ENCODE assay signal across 8 cellular contexts in genomic region chr3:42591811-42592210, GRCh38. TPM values are rescaled to one million over a fixed set of nuclear protein-coding genes. Genes with fewer than 3 reads are reported as not detected.
A peak's percentile ranks its signal among the peaks of the same experiment; 100 is the strongest.
DNase-seq lines count a peak whose midpoint lies in the region; ATAC-seq, FAIRE-seq and TF ChIP-seq lines count a peak whose summit lies in the region.

No MANE protein-coding gene starts in this region.

- TF ChIP-seq CTCF in A549 (IDR thresholded peaks at IDR 0.05): no peak
- no peak for TF ChIP-seq CTCF in HFFc6 (IDR thresholded peaks at IDR 0.05)
- no peak for TF ChIP-seq CTCF in MCF 10A (IDR thresholded peaks at IDR 0.05; ENCODE audit: unreplicated experiment)

- ATAC-seq in A549 (no peak), HG03565 (IDR thresholded peaks at IDR 0.05; ENCODE audit: unreplicated experiment) (no peak)

- peak overlapping the region; percentile 89; the same call in 1 of the 3 replicates for H3K4me3 ChIP-seq in A549
- H3K4me3 ChIP-seq in mesendoderm (ENCODE audit: low read length): peak overlapping the region; percentile 59

- H3K36me3 Mint-ChIP-seq in HFFc6 (ENCODE audit: low read depth) (peaks cover 12% of the 10 kb centered on the region), MCF 10A (ENCODE audit: insufficient read depth, unreplicated experiment) (peaks cover 34% of the 10 kb centered on the region)

- no peak for FAIRE-seq in A549 (lab: Jason Lieb, UNC)

- H3K4ac ChIP-seq in mesendoderm (ENCODE audit: low read depth, low read length): no peak overlapping the region

- peaks cover 33% of the 10 kb centered on the region for H3K4me1 Mint-ChIP-seq in HFFc6 (ENCODE audit: low read depth)
- peaks cover 14% of the 10 kb centered on the region for H3K4me1 Mint-ChIP-seq in MCF 10A (ENCODE audit: insufficient read depth, unreplicated experiment)

- H3K27me3 Mint-ChIP-seq in HFFc6 (ENCODE audit: insufficient read depth): no peaks in the 10 kb centered on the region; the same call in none of the 2 replicates
- H3K27me3 Mint-ChIP-seq in MCF 10A (ENCODE audit: insufficient read depth, unreplicated experiment): no peaks in the 10 kb centered on the region

- peaks cover 9% of the 10 kb centered on the region for H3K79me1 ChIP-seq in mesendoderm (ENCODE audit: low read length)

- H3K27me3 ChIP-seq in mesendoderm (ENCODE audit: insufficient read depth, low read length, poor library complexity): no peaks in the 10 kb centered on the region

- peak overlapping the region; percentile 84 for H3K56ac ChIP-seq in mesendoderm (ENCODE audit: low read length)

- no peak overlapping the region for H2BK120ac ChIP-seq in mesendoderm (ENCODE audit: low read depth, low read length)

- H3K4me2 ChIP-seq in A549: peak overlapping the region; percentile 96
- H3K4me2 ChIP-seq in mesendoderm (ENCODE audit: low read length): peak overlapping the region; percentile 80

- no peak for DNase-seq in A549 (ENCODE audit: low read depth in 1 of 2, low spot score in 1 of 2)
- DNase-seq in HFFc6: no peak
- no peak for DNase-seq in MCF 10A (ENCODE audit: unreplicated experiment)
- DNase-seq in mesendoderm: no peak
- no peak for DNase-seq in glomerular visceral epithelial cell (ENCODE audit: extremely low spot score)
- DNase-seq in NCI-H526 treated with DMSO at 0.1 percent for 48 hours (lab: John Stamatoyannopoulos, UW): no peak
- no peak for DNase-seq in AG08395 (ENCODE audit: low spot score)

- H3K9me3 Mint-ChIP-seq in HFFc6 (no peaks in the 10 kb centered on the region), MCF 10A (ENCODE audit: unreplicated experiment) (no peaks in the 10 kb centered on the region)

- no peak overlapping the region for H4K5ac ChIP-seq in mesendoderm (ENCODE audit: low read length)

- CTCF ChIA-PET in A549 (lab: Yijun Ruan, JAX) (interaction anchor here (0.9 kb wide), 1 partner anchor 55 kb away, joined by 3 read pairs; no protein-coding TSS in a partner anchor), MCF 10A (lab: Yijun Ruan, JAX) (interaction anchor here (0.6 to 3.0 kb wide), 7 partner anchors 10 to 153 kb away, joined by 3 to 11 read pairs (median 6); partner anchors contain the start of gene SEC22C)

- no peak overlapping the region for H3K18ac ChIP-seq in mesendoderm (ENCODE audit: low read length)

- TF ChIP-seq EP300 in A549 (IDR thresholded peaks at IDR 0.05): no peak

- H3K9me3 ChIP-seq in A549: no peaks in the 10 kb centered on the region

- TF ChIP-seq POLR2A in A549 (IDR thresholded peaks at IDR 0.05; ENCODE audit: low read length): no peak

- peaks cover 10% of the 10 kb centered on the region for H3K79me2 ChIP-seq in mesendoderm (ENCODE audit: control insufficient read depth, insufficient read depth, low read length)

- WGBS in A549 (ENCODE audit: missing lambda C conversion rate): 86% methylated on average over 4 of the region's 4 CpGs
- WGBS in mesendoderm (ENCODE audit: extremely low coverage, insufficient coverage, low lambda C conversion rate): no CpG with 5 or more reads among the region's 4 CpGs

- TF ChIP-seq RAD21 in A549 (conservative IDR thresholded peaks at IDR 0.05 in 1 of 2, IDR thresholded peaks at IDR 0.05 in 1 of 2): no peak

- H3K4me1 ChIP-seq in A549 (peaks cover 13% of the 10 kb centered on the region), mesendoderm (ENCODE audit: control insufficient read depth, low read depth, low read length) (peaks cover 4% of the 10 kb centered on the region)

- H2BK5ac ChIP-seq in mesendoderm (ENCODE audit: low read length): no peak overlapping the region

- H3K27ac Mint-ChIP-seq in HFFc6 (peak overlapping the region; percentile 90), MCF 10A (ENCODE audit: low read depth, unreplicated experiment) (no peak overlapping the region)

- intact Hi-C loops in MCF 10A (cut with micrococcal nuclease): no loop called here

- BruUV-seq in MCF 10A (replicated peaks; lab: Mats Ljungman, UMichigan): TSS peak; percentile 53

- no peak overlapping the region for H3K23ac ChIP-seq in mesendoderm (ENCODE audit: low read length)

- H3K9ac ChIP-seq in mesendoderm (ENCODE audit: low read length): peak overlapping the region; percentile 86

- no peak overlapping the region for H4K8ac ChIP-seq in mesendoderm (ENCODE audit: low read depth, low read length)

- no peaks in the 10 kb centered on the region for H3K36me3 ChIP-seq in mesendoderm (ENCODE audit: control insufficient read depth, insufficient read depth, low read length)

- H2AK5ac ChIP-seq in mesendoderm (ENCODE audit: low read length): no peak overlapping the region

- H3K4me3 Mint-ChIP-seq in HFFc6 (peak overlapping the region; percentile 95), MCF 10A (ENCODE audit: unreplicated experiment) (peak overlapping the region; percentile 83)

- POLR2A ChIA-PET in A549 (lab: Yijun Ruan, JAX): interaction anchor here (0.7 to 2.9 kb wide), 2 partner anchors 9 to 10 kb away, joined by 3 to 47 read pairs; partner anchors contain the start of genes NKTR and SEC22C
- POLR2A ChIA-PET in MCF 10A (lab: Yijun Ruan, JAX): interaction anchor here (1.3 to 3.9 kb wide), 3 partner anchors 10 to 58 kb away, joined by 3 to 94 read pairs (median 56); partner anchors contain the start of genes NKTR and SEC22C

- H2BK15ac ChIP-seq in mesendoderm (replicated peaks; ENCODE audit: low read depth): no peak overlapping the region

- H3K27ac ChIP-seq in A549 (peak overlapping the region in 1 of 2 experiments; percentile 90; a peak in 3 of 6 replicates), mesendoderm (ENCODE audit: low read depth, low read length) (no peak overlapping the region)

TF ChIP-seq in A549, 52 proteins besides CTCF, POLR2A, EP300 and RAD21 (continues in another document):
- TF ChIP-seq ZSCAN20 (CRISPR knock-in tag; IDR thresholded peaks at IDR 0.05): no peak
- no peak for TF ChIP-seq JUNB (IDR thresholded peaks at IDR 0.05)
- TF ChIP-seq HDAC2 (IDR thresholded peaks at IDR 0.05): no peak
- TF ChIP-seq PBX3 (IDR thresholded peaks at IDR 0.05): no peak
- no peak for TF ChIP-seq MAFK (IDR thresholded peaks at IDR 0.05; ENCODE audit: partially characterized antibody)
- TF ChIP-seq FOSL2 (IDR thresholded peaks at IDR 0.05): no peak
- TF ChIP-seq FOSL2 (CRISPR knock-in tag; IDR thresholded peaks at IDR 0.05): no peak
- TF ChIP-seq MAX (IDR thresholded peaks at IDR 0.05): no peak
- TF ChIP-seq TP53 (CRISPR knock-in tag; IDR thresholded peaks at IDR 0.05): no peak
- TF ChIP-seq KDM5A (IDR thresholded peaks at IDR 0.05): no peak

RNA-seq across cellular contexts. Expression of gene SS18L2, which starts 1.2 kb away (rescaled TPM):
- 30.9 and 33.8 TPM in 2 replicates for polyA plus RNA-seq in A549 (2011; rRNA removed)
- 16.8 and 17.0 TPM in 2 replicates for polyA plus RNA-seq in A549 (2012; cell fraction: cytosol; rRNA removed)
- 5.3 and 7.1 TPM in 2 replicates for polyA plus RNA-seq in A549 (2012; cell fraction: nucleus; rRNA removed)
- polyA plus RNA-seq in A549 (2017; fragmentation: RNase III; extraction: RNeasy Plus Mini Kit Qiagen cat#74134 plus additional on column Dnase treatment): 21.8 to 27.6 TPM (median 24.0 TPM) in 3 replicates
- polyA minus RNA-seq in A549 (2011; rRNA and poly(A)+ RNA removed): 7.1 and 8.5 TPM in 2 replicates
- 10 to 100 TPM; 18.9 to 23.2 (median 20.9) TPM for total RNA-seq in HFFc6 (2021; fragmentation: NEBNext Ultra II Directional; extraction: Animal tissue kit (Norgen Biotek cat#: 25700))
- 22.1 and 26.2 TPM in 2 replicates for total RNA-seq in MCF 10A (2022)
- 98.5 TPM for polyA plus RNA-seq in mesendoderm (2013, experiment 1 of 2)
- polyA plus RNA-seq in mesendoderm (2013, experiment 2 of 2): 94.4 TPM

RNA-seq across cellular contexts. Expression of gene NKTR, which starts 8.7 kb away (rescaled TPM):
- polyA plus RNA-seq in A549 (2011; rRNA removed): 37.0 and 49.3 TPM in 2 replicates
- 4.6 and 5.2 TPM in 2 replicates for polyA plus RNA-seq in A549 (2012; cell fraction: cytosol; rRNA removed)
- 14.5 and 21.9 TPM in 2 replicates for polyA plus RNA-seq in A549 (2012; cell fraction: nucleus; rRNA removed)
- 16.2 to 17.8 TPM (median 17.7 TPM) in 3 replicates for polyA plus RNA-seq in A549 (2017; fragmentation: RNase III; extraction: RNeasy Plus Mini Kit Qiagen cat#74134 plus additional on column Dnase treatment)
- polyA minus RNA-seq in A549 (2011; rRNA and poly(A)+ RNA removed): 13.6 and 14.7 TPM in 2 replicates
- total RNA-seq in HFFc6 (2021; fragmentation: NEBNext Ultra II Directional; extraction: Animal tissue kit (Norgen Biotek cat#: 25700)): 10 to 100 TPM; 27.8 to 32.7 (median 30.9) TPM
- total RNA-seq in MCF 10A (2022): 63.4 and 63.5 TPM in 2 replicates
- polyA plus RNA-seq in mesendoderm (2013, experiment 1 of 2): 30.9 TPM
- polyA plus RNA-seq in mesendoderm (2013, experiment 2 of 2): 31.8 TPM

RNA-seq across cellular contexts. Expression of gene SEC22C, which starts 10.0 kb away (rescaled TPM):
- 36.2 and 41.5 TPM in 2 replicates for polyA plus RNA-seq in A549 (2011; rRNA removed)
- 15.2 and 22.0 TPM in 2 replicates for polyA plus RNA-seq in A549 (2012; cell fraction: cytosol; rRNA removed)
- polyA plus RNA-seq in A549 (2012; cell fraction: nucleus; rRNA removed): 11.4 and 22.1 TPM in 2 replicates
- polyA plus RNA-seq in A549 (2017; fragmentation: RNase III; extraction: RNeasy Plus Mini Kit Qiagen cat#74134 plus additional on column Dnase treatment): 29.8 to 32.9 TPM (median 31.0 TPM) in 3 replicates
- 20.1 and 21.2 TPM in 2 replicates for polyA minus RNA-seq in A549 (2011; rRNA and poly(A)+ RNA removed)
- 10 to 100 TPM; 40.7 to 51.2 (median 48.6) TPM for total RNA-seq in HFFc6 (2021; fragmentation: NEBNext Ultra II Directional; extraction: Animal tissue kit (Norgen Biotek cat#: 25700))
- total RNA-seq in MCF 10A (2022): 52.1 and 55.7 TPM in 2 replicates
- polyA plus RNA-seq in mesendoderm (2013, experiment 1 of 2): 23.5 TPM
- 24.1 TPM for polyA plus RNA-seq in mesendoderm (2013, experiment 2 of 2)
